27 cellular contexts compared by ENCODE assay signal in genomic region chr13:100302391-100302790, GRCh38.
"Had no signal": no experiment of that assay in that cellular context is flagged by ENCODE, and none has a peak within 500 bp of the region (broad histone marks: within the 10 kb centered on the region; RNA-seq: fewer than 3 reads in every experiment).

No MANE protein-coding gene starts in this region.

- H3K27ac ChIP-seq: brain microvascular endothelial cell, VCaP had no signal

- FAIRE-seq: astrocyte, K562 had no signal

- ATAC-seq: activated naive CD4-positive, alpha-beta T cell treated with anti-CD3 and anti-CD28 coated beads, Interleukin-2, amount 50 U/mL, for 72 hours; activated naive CD8-positive, alpha-beta T cell treated with anti-CD3 and anti-CD28 coated beads, Interleukin-2, amount 50 U/mL, for 24 hours; K562; T-cell had no signal

- H3K36me3 ChIP-seq: brain microvascular endothelial cell had no signal

- H3K4me3 ChIP-seq: K562 had no signal

- DNase-seq: activated CD4-positive, alpha-beta memory T cell treated with anti-CD3 and anti-CD28 coated beads, Interleukin-2, amount 10 ng/mL, durations not matched to agents 7 days and 5 days; activated CD4-positive, alpha-beta T cell treated with anti-CD3 and anti-CD28 coated beads, Interleukin-2, amount 10 ng/mL, durations not matched to agents 7 days and 5 days; activated CD4-positive, CD25-positive, alpha-beta regulatory T cell; activated CD8-positive, alpha-beta memory T cell treated with anti-CD3 and anti-CD28 coated beads, Interleukin-2, amount 50 U/mL, for 4 hours; activated naive CD4-positive, alpha-beta T cell; activated naive CD8-positive, alpha-beta T cell treated with anti-CD3 and anti-CD28 coated beads, Interleukin-2, amount 50 U/mL, for 24 hours; activated T-cell treated with anti-CD3 and anti-CD28 coated beads, Interleukin-2, amount 50 U/mL, for 1 hour; amygdala; brain microvascular endothelial cell; Karpas-422; MM.1S; NCI-H1105; NCI-H1436; NCI-H1694 treated with DMSO at 0.1 percent for 48 hours; NCI-H2029 treated with DMSO at 0.1 percent for 48 hours; NCI-H345; NCI-H510A; NCI-H526 treated with DMSO at 0.1 percent for 48 hours; NCI-H82; SIG-M5; T-cell; T-helper 2 cell; T1000 had no signal

- H3K27me3 ChIP-seq: brain microvascular endothelial cell had no signal
